Comparison of ENCODE assay signal across 10 cellular contexts in the genomic region with DNA sequence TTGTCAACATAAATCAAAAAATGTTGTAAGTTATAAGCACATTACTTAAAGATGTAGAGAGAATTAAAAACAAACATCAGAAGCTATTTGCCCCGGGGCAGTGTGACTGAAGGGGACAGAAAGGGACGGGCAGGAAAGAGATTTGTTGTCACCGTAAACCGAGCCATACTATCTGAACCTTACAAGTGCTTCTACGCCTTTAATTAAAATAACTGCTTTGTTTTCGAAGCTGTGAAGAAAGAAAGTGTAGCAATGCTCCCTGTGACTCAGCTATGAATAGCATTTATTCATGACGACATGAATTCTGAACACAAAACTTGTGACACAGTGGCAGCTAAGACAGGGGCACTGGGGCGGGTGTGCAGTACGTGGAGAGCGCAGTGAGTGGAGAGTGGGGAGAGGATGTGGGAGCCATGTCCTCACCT. TPM values are rescaled to one million over a fixed set of nuclear protein-coding genes. Genes with fewer than 3 reads are reported as not detected.
DNase-seq lines count a peak whose midpoint lies in the region; ATAC-seq and TF ChIP-seq lines count a peak whose summit lies in the region.
"Had no signal": no experiment of that assay in that cellular context is flagged by ENCODE, and none has a peak within 500 bp of the region (broad histone marks: within the 10 kb centered on the region; RNA-seq: fewer than 3 reads in every experiment).

No MANE protein-coding gene starts in this region.

- no TSS peak for BruUV-seq in PC-3 (replicated peaks; lab: Mats Ljungman, UMichigan)

- no peaks in the 10 kb centered on the region for H3K27me3 ChIP-seq in PC-3 (ENCODE audit: low read length)
- no peaks in the 10 kb centered on the region for H3K27me3 ChIP-seq in esophagus squamous epithelium
- no peaks in the 10 kb centered on the region for H3K27me3 ChIP-seq in neural progenitor cell

- ATAC-seq in PC-3 (peak; percentile 31), left lobe of liver (no peak), GM18861 (IDR thresholded peaks at IDR 0.05; ENCODE audit: unreplicated experiment) (no peak)

- no peaks in the 10 kb centered on the region for H3K4me1 Mint-ChIP-seq in neural progenitor cell

- TF ChIP-seq CTCF in PC-3 (conservative IDR thresholded peaks at IDR 0.05; ENCODE audit: low read depth, low read length) = no peak
- no peak for TF ChIP-seq CTCF in esophagus squamous epithelium (IDR thresholded peaks at IDR 0.05)
- TF ChIP-seq CTCF in neural progenitor cell (IDR thresholded peaks at IDR 0.05) = no peak

- intact Hi-C loops in PC-3 (cut with micrococcal nuclease) = no loop called here
- intact Hi-C loops in esophagus squamous epithelium (cut with DNase I) = no loop called here

- H3K27me3 Mint-ChIP-seq in neural progenitor cell (ENCODE audit: insufficient read depth, low read depth) = peaks cover 3% of the 10 kb centered on the region
- H3K27me3 Mint-ChIP-seq: memory B cell had no signal

- peak overlapping the region; percentile 11 for H3K27ac Mint-ChIP-seq in neural progenitor cell
- H3K27ac Mint-ChIP-seq: memory B cell had no signal

- no peak overlapping the region for H3K4me3 ChIP-seq in PC-3 (ENCODE audit: low read length)
- H3K4me3 ChIP-seq in esophagus squamous epithelium = no peak overlapping the region
- H3K4me3 ChIP-seq in neural progenitor cell = no peak overlapping the region

- TF ChIP-seq POLR2A in esophagus squamous epithelium (IDR thresholded peaks at IDR 0.05) = no peak

- peaks cover 20% of the 10 kb centered on the region for H3K9me3 Mint-ChIP-seq in neural progenitor cell
- H3K9me3 Mint-ChIP-seq: memory B cell had no signal

- H3K79me2 ChIP-seq in PC-3 (ENCODE audit: low read length) (peaks cover 64% of the 10 kb centered on the region), neural progenitor cell (ENCODE audit: low read depth) (peaks cover 57% of the 10 kb centered on the region)

- H3K27ac ChIP-seq in PC-3 (ENCODE audit: low read length) = no peak overlapping the region
- H3K27ac ChIP-seq in esophagus squamous epithelium = peak overlapping the region; percentile 16 to 68 (median 56)
- no peak overlapping the region for H3K27ac ChIP-seq in neural progenitor cell

- H4K20me1 ChIP-seq in PC-3 (ENCODE audit: low read length) = peaks cover 35% of the 10 kb centered on the region
- H4K20me1 ChIP-seq in neural progenitor cell (ENCODE audit: low read depth) = peaks cover 26% of the 10 kb centered on the region

- H3F3A ChIP-seq in PC-3 (ENCODE audit: low read length, unreplicated experiment) (no peaks in the 10 kb centered on the region), neural progenitor cell (ENCODE audit: low read depth) (no peaks in the 10 kb centered on the region)

- no peak overlapping the region for H3K4me2 ChIP-seq in PC-3 (ENCODE audit: low read length)
- no peak overlapping the region for H3K4me2 ChIP-seq in neural progenitor cell

- POLR2A ChIA-PET in PC-3 (lab: Charles Lee; ENCODE audit: unreplicated experiment) = no interaction called here

- H3K9ac ChIP-seq in PC-3 (ENCODE audit: low read length) (no peak overlapping the region), neural progenitor cell (no peak overlapping the region)

- peaks cover 44% of the 10 kb centered on the region for H3K36me3 Mint-ChIP-seq in neural progenitor cell

- no peaks in the 10 kb centered on the region for H3K9me2 ChIP-seq in PC-3 (replicated peaks; ENCODE audit: low read length)

- H3K36me3 ChIP-seq in PC-3 (ENCODE audit: low read depth, low read length) (peaks cover 23% of the 10 kb centered on the region), esophagus squamous epithelium (peaks cover 4 to 80% (median 5%) of the 10 kb centered on the region in 3 donors), neural progenitor cell (no peaks in the 10 kb centered on the region)

- H3K4me3 Mint-ChIP-seq in neural progenitor cell = no peak overlapping the region
- H3K4me3 Mint-ChIP-seq: memory B cell had no signal

- peak; percentile 59 for DNase-seq in AG20443 (ENCODE audit: low spot score)
- peak; percentile 19 for DNase-seq in PC-3
- DNase-seq in esophagus squamous epithelium (lab: John Stamatoyannopoulos, UW) = no peak
- no peak for DNase-seq in neural progenitor cell (ENCODE audit: low spot score)
- DNase-seq in left lobe of liver (ENCODE audit: low spot score) = no peak
- DNase-seq in NCI-H1092 (lab: John Stamatoyannopoulos, UW) = no peak
- DNase-seq in stimulated activated CD4-positive, alpha-beta T cell treated with anti-CD3 and anti-CD28 coated beads, Interleukin-2, amount 100 ng/mL, for 24 hours = no peak
- DNase-seq: NCI-H226 had no signal

- no peaks in the 10 kb centered on the region for H3K9me3 ChIP-seq in PC-3 (ENCODE audit: low read length)
- H3K9me3 ChIP-seq in esophagus squamous epithelium = no peaks in the 10 kb centered on the region
- H3K9me3 ChIP-seq in neural progenitor cell (ENCODE audit: low read depth) = no peaks in the 10 kb centered on the region

- 37 to 71% methylated on average over 10 of the region's 10 CpGs for WGBS in esophagus squamous epithelium, 2 donors

- H3K4me1 ChIP-seq in PC-3 (ENCODE audit: insufficient read depth, low read length) = no peaks in the 10 kb centered on the region
- H3K4me1 ChIP-seq in esophagus squamous epithelium = peaks cover 0 to 19% (median 4%) of the 10 kb centered on the region in 3 donors
- H3K4me1 ChIP-seq in neural progenitor cell = no peaks in the 10 kb centered on the region

- CTCF ChIA-PET in PC-3 (lab: Charles Lee) = no interaction called here

- no peak overlapping the region for H2AFZ ChIP-seq in PC-3 (ENCODE audit: low read length)
- H2AFZ ChIP-seq in neural progenitor cell (replicated peaks) = no peak overlapping the region

RNA-seq across cellular contexts. Expression of a gene that starts 30.0 kb away (rescaled TPM):
- total RNA-seq in PC-3 (2014; rRNA removed) = 111 and 185 TPM in 2 replicates
- total RNA-seq in esophagus squamous epithelium = 10 to 100 TPM in 3 of 4 donors, 1 to 10 TPM in 1; 9.9 to 21.3 (median 13.1) TPM
- 2.2 and 30.0 TPM in 2 replicates for total RNA-seq in neural progenitor cell (ENCODE audit: low replicate concordance)
- total RNA-seq in left lobe of liver = 29.0 TPM

RNA-seq across cellular contexts. Expression of a gene that starts 50.0 kb away (rescaled TPM):
- total RNA-seq in PC-3 (2014; rRNA removed) (40.0 and 65.0 TPM in 2 replicates), esophagus squamous epithelium (10 to 100 TPM; 10.6 to 22.1 (median 15.6) TPM), neural progenitor cell (ENCODE audit: low replicate concordance) (7.0 and 51.8 TPM in 2 replicates), left lobe of liver (58.5 TPM)

Comparison
In these comparisons a context has a peak if more than half of its experiments do, and no peak if none do; other contexts are left out.
1. DNase-seq: peak in AG20443 (single experiment) and PC-3 (single experiment); none in esophagus squamous epithelium (single experiment), neural progenitor cell (single experiment), left lobe of liver (single experiment), NCI-H1092 (single experiment) and stimulated activated CD4-positive, alpha-beta T cell treated with anti-CD3 and anti-CD28 coated beads, Interleukin-2, amount 100 ng/mL, for 24 hours (0 of 2).
2. H3K27ac ChIP-seq: peak in esophagus squamous epithelium (4 of 4); none in PC-3 (single experiment) and neural progenitor cell (single experiment).